Comparison of ENCODE assay signal across 9 cellular contexts in the genomic region with DNA sequence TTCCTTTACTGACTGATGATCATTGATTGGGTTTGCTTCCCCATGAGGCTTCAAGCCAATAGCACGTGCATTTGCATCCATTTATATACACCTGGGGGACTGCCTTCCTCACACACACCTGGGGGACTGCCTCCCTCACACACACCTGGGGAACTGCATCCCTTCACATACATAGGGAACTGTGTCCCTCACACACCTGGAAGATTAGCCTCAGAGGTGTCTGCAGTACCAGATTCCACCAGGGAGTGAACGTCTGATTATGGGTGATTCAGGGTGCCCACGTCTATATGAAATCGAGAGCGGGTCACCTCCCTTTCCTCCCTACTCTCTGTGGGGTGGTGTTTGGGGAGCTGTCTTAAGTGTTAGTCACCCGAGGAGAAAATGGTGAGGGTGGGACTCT. TPM values are rescaled to one million over a fixed set of nuclear protein-coding genes. Genes with fewer than 3 reads are reported as not detected.
DNase-seq lines count a peak whose midpoint lies in the region; ATAC-seq and TF ChIP-seq lines count a peak whose summit lies in the region.
"Had no signal": no experiment of that assay in that cellular context is flagged by ENCODE, and none has a peak within 500 bp of the region (broad histone marks: within the 10 kb centered on the region; RNA-seq: fewer than 3 reads in every experiment).

No MANE protein-coding gene starts in this region.

- H3K4me1 ChIP-seq in hepatocyte (ENCODE audit: insufficient read depth) (peaks cover 48% of the 10 kb centered on the region), subcutaneous abdominal adipose tissue (ENCODE audit: control insufficient read depth in 5 of 5, insufficient read depth in 5 of 5, low read length in 5 of 5) (peaks cover 25 to 75% (median 63%) of the 10 kb centered on the region in 5 donors), psoas muscle (peaks cover 60% of the 10 kb centered on the region)

- peak overlapping the region; percentile 81 for H3K27ac Mint-ChIP-seq in activated CD8-positive, alpha-beta T cell treated with anti-CD3 and anti-CD28 coated beads, Interleukin-2, amount 10 ng/mL, durations not matched to agents 7 days and 5 days

- no peaks in the 10 kb centered on the region for H3K36me3 ChIP-seq in hepatocyte (replicated peaks; ENCODE audit: insufficient read depth, low read depth)
- peaks cover 2 to 22% (median 12%) of the 10 kb centered on the region in 5 donors for H3K36me3 ChIP-seq in subcutaneous abdominal adipose tissue (ENCODE audit: control insufficient read depth in 5 of 5, insufficient read depth in 5 of 5, low read length in 5 of 5)
- peaks cover 0 to 5% of the 10 kb centered on the region in 2 donors for H3K36me3 ChIP-seq in psoas muscle (ENCODE audit: insufficient read depth in 1 of 2, low read depth in 1 of 2)

- H3K9me2 ChIP-seq in hepatocyte (replicated peaks; ENCODE audit: insufficient read depth) = no peaks in the 10 kb centered on the region

- H3K27ac ChIP-seq in hepatocyte (peak overlapping the region; percentile 72), subcutaneous abdominal adipose tissue (ENCODE audit: low read depth, low read length) (peak overlapping the region; percentile 69), psoas muscle (no peak overlapping the region)

- H3K9me3 ChIP-seq in hepatocyte (ENCODE audit: low read depth) (no peaks in the 10 kb centered on the region), subcutaneous abdominal adipose tissue (ENCODE audit: control insufficient read depth in 5 of 5, low read length in 5 of 5) (no peaks in the 10 kb centered on the region), psoas muscle (no peaks in the 10 kb centered on the region)

- peaks cover 92% of the 10 kb centered on the region for H3K79me2 ChIP-seq in hepatocyte

- H3K9me3 Mint-ChIP-seq in activated CD8-positive, alpha-beta T cell treated with anti-CD3 and anti-CD28 coated beads, Interleukin-2, amount 10 ng/mL, durations not matched to agents 7 days and 5 days (ENCODE audit: insufficient read depth) = no peaks in the 10 kb centered on the region

- H3K4me1 Mint-ChIP-seq in activated CD8-positive, alpha-beta T cell treated with anti-CD3 and anti-CD28 coated beads, Interleukin-2, amount 10 ng/mL, durations not matched to agents 7 days and 5 days (ENCODE audit: low read depth) = peaks cover 79% of the 10 kb centered on the region

- H3K4me3 Mint-ChIP-seq in activated CD8-positive, alpha-beta T cell treated with anti-CD3 and anti-CD28 coated beads, Interleukin-2, amount 10 ng/mL, durations not matched to agents 7 days and 5 days = no peak overlapping the region

- no peaks in the 10 kb centered on the region for H3K27me3 Mint-ChIP-seq in activated CD8-positive, alpha-beta T cell treated with anti-CD3 and anti-CD28 coated beads, Interleukin-2, amount 10 ng/mL, durations not matched to agents 7 days and 5 days (ENCODE audit: low read depth)

- no peak overlapping the region for H3K4me3 ChIP-seq in hepatocyte
- H3K4me3 ChIP-seq in subcutaneous abdominal adipose tissue (ENCODE audit: low read depth in 1 of 5, low read length in 5 of 5) = peak overlapping the region in 2 of 5 donors; percentile 1 to 14
- no peak overlapping the region for H3K4me3 ChIP-seq in psoas muscle

- POLR2A ChIA-PET in activated CD8-positive, alpha-beta T cell treated with anti-CD3 and anti-CD28 coated beads, Interleukin-2, amount 10 ng/mL, durations not matched to agents 7 days and 5 days (lab: Charles Lee) = no interaction called here
- POLR2A ChIA-PET in GM10248 (lab: Yijun Ruan, JAX) = no interaction called here

- H3K36me3 Mint-ChIP-seq in activated CD8-positive, alpha-beta T cell treated with anti-CD3 and anti-CD28 coated beads, Interleukin-2, amount 10 ng/mL, durations not matched to agents 7 days and 5 days (ENCODE audit: low read depth) = peaks cover 43% of the 10 kb centered on the region

- no peak overlapping the region for H2AFZ ChIP-seq in hepatocyte

- peak; percentile 29 for DNase-seq in activated naive CD4-positive, alpha-beta T cell treated with Interleukin-2 at 50 U/mL for 16 hours
- DNase-seq in activated naive CD4-positive, alpha-beta T cell (lab: John Stamatoyannopoulos, UW) = no peak
- DNase-seq in activated CD8-positive, alpha-beta T cell treated with anti-CD3 and anti-CD28 coated beads, Interleukin-2, amount 10 ng/mL, durations not matched to agents 7 days and 5 days = no peak
- DNase-seq in hepatocyte (ENCODE audit: low spot score) = no peak
- no peak for DNase-seq in GM10248 (ENCODE audit: extremely low spot score)
- no peak for DNase-seq in psoas muscle
- DNase-seq in GF-D8 (lab: John Stamatoyannopoulos, UW) = no peak
- DNase-seq: cerebellar nuclear complex had no signal

- peaks cover 40% of the 10 kb centered on the region for H4K20me1 ChIP-seq in hepatocyte (ENCODE audit: insufficient read depth, poor library complexity, severe bottlenecking)

- CTCF ChIA-PET in activated CD8-positive, alpha-beta T cell treated with anti-CD3 and anti-CD28 coated beads, Interleukin-2, amount 10 ng/mL, durations not matched to agents 7 days and 5 days (lab: Charles Lee) = no interaction called here
- CTCF ChIA-PET in GM10248 (lab: Yijun Ruan, JAX) = no interaction called here

- no peak for ATAC-seq in activated CD8-positive, alpha-beta T cell treated with anti-CD3 and anti-CD28 coated beads, Interleukin-2, amount 10 ng/mL, durations not matched to agents 7 days and 5 days
- ATAC-seq in psoas muscle = no peak

- no peaks in the 10 kb centered on the region for H3K27me3 ChIP-seq in hepatocyte
- H3K27me3 ChIP-seq in subcutaneous abdominal adipose tissue (ENCODE audit: control insufficient read depth in 5 of 5, insufficient read depth in 4 of 5, low read length in 5 of 5) = no peaks in the 10 kb centered on the region
- no peaks in the 10 kb centered on the region for H3K27me3 ChIP-seq in psoas muscle (ENCODE audit: insufficient read depth in 3 of 3, low read length in 2 of 3)

- peak overlapping the region; percentile 43 for H3K4me2 ChIP-seq in hepatocyte

- peak overlapping the region in 1 of 5 donors; percentile 27 for H3K9ac ChIP-seq in subcutaneous abdominal adipose tissue (ENCODE audit: low read length in 5 of 5)

- TF ChIP-seq CTCF in hepatocyte (IDR thresholded peaks at IDR 0.05; ENCODE audit: poor library complexity) (no peak), GM10248 (IDR thresholded peaks at IDR 0.05; ENCODE audit: control extremely low read depth, extremely low read depth, low read depth, missing control alignments) (no peak), psoas muscle (IDR thresholded peaks at IDR 0.05) (no peak)

- intact Hi-C loops in psoas muscle (cut with DNase I) = no loop called here

- WGBS in hepatocyte (ENCODE audit: low lambda C conversion rate, missing lambda C conversion rate) = 76% methylated on average over 6 of the region's 6 CpGs
- WGBS in psoas muscle, 3 donors = 69 to 76% (median 70%) methylated on average over 6 of the region's 6 CpGs

RNA-seq across cellular contexts. Expression of gene CD99, which starts 16.9 kb away (rescaled TPM):
- 100 to 1,000 TPM; 208 to 219 TPM for total RNA-seq in activated CD8-positive, alpha-beta T cell treated with anti-CD3 and anti-CD28 coated beads, Interleukin-2, amount 10 ng/mL, durations not matched to agents 7 days and 5 days
- total RNA-seq in hepatocyte = 329 and 362 TPM in 2 replicates
- polyA plus RNA-seq in hepatocyte = 565 and 637 TPM in 2 replicates
- total RNA-seq in psoas muscle = 100 to 1,000 TPM; 122 to 128 (median 126) TPM
- polyA plus RNA-seq in psoas muscle = 100 to 1,000 TPM; 118 to 239 (median 196) TPM

RNA-seq across cellular contexts. Expression of gene XG, which starts 43.8 kb away (rescaled TPM):
- not detected for total RNA-seq in activated CD8-positive, alpha-beta T cell treated with anti-CD3 and anti-CD28 coated beads, Interleukin-2, amount 10 ng/mL, durations not matched to agents 7 days and 5 days
- total RNA-seq in hepatocyte (0.12 and 0.53 TPM in 2 replicates), psoas muscle (1 to 10 TPM in 1 of 4 donors, under 1 TPM in 3; 0.29 to 3.5 (median 0.66) TPM)
- polyA plus RNA-seq in hepatocyte (0.15 and 0.64 TPM in 2 replicates), psoas muscle (under 1 TPM; 0.46 to 0.87 (median 0.52) TPM)
